ENCODE assay signal across 22 cellular contexts in the genomic region with DNA sequence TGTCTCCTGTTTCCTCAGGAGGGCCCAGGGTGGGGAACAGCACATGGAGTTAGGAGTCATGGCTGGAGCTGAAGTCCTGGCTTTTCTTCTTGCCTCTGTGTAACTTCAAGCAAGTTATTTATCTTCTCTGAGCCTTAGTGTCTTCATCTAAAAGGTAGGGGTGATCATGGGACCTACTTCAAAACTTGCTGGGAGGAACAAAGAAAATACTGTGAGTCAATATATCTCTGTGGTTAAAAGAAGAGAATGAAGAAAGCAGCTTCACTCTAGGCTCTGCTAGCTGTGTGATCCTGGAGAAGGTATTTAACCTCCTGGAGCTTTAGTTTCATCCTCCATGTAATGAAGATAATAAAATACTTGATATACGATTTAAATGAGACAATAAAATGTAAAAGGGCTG. TPM values are rescaled to one million over a fixed set of nuclear protein-coding genes. Genes with fewer than 3 reads are reported as not detected.
DNase-seq lines count a peak whose midpoint lies in the region; ATAC-seq and TF ChIP-seq lines count a peak whose summit lies in the region.
"Had no signal": no experiment of that assay in that cellular context is flagged by ENCODE, and none has a peak within 500 bp of the region (broad histone marks: within the 10 kb centered on the region; RNA-seq: fewer than 3 reads in every experiment).

No MANE protein-coding gene starts in this region.

- POLR2A ChIA-PET in CD8-positive, alpha-beta T cell (lab: Charles Lee): interaction anchor here (0.6 kb wide), 1 partner anchor 77 kb away, joined by 4 read pairs; no protein-coding TSS in a partner anchor

- H3K36me3 Mint-ChIP-seq in activated T-cell treated with anti-CD3 and anti-CD28 coated beads, Interleukin-2, amount 50 U/mL, for 72 hours (ENCODE audit: insufficient read depth in 2 of 2): no peaks in the 10 kb centered on the region
- H3K36me3 Mint-ChIP-seq in CD8-positive, alpha-beta T cell: no peaks in the 10 kb centered on the region
- H3K36me3 Mint-ChIP-seq: CD8-positive, alpha-beta memory T cell had no signal

- peaks cover 52% of the 10 kb centered on the region for H3K4me1 ChIP-seq in CD8-positive, alpha-beta T cell (ENCODE audit: insufficient read depth, low read length)
- H3K4me1 ChIP-seq in right atrium auricular region (peaks cover 0 to 74% of the 10 kb centered on the region in 2 donors), psoas muscle (peaks cover 68% of the 10 kb centered on the region)

- 50 to 73% (median 63%) methylated on average over 1 of the region's 1 CpG for WGBS in psoas muscle, 3 donors

- no peaks in the 10 kb centered on the region for H3K27me3 Mint-ChIP-seq in activated T-cell treated with anti-CD3 and anti-CD28 coated beads, Interleukin-2, amount 50 U/mL, for 72 hours (ENCODE audit: low read depth)
- H3K27me3 Mint-ChIP-seq in CD8-positive, alpha-beta T cell (ENCODE audit: low read depth): peaks cover 2% of the 10 kb centered on the region

- no peak overlapping the region for H3K27ac ChIP-seq in CD8-positive, alpha-beta T cell (ENCODE audit: low read depth, low read length)
- peak overlapping the region; percentile 82 for H3K27ac ChIP-seq in right atrium auricular region
- H3K27ac ChIP-seq in psoas muscle: peak overlapping the region; percentile 67
- H3K27ac ChIP-seq: KMS-11 had no signal

- H3K9me3 Mint-ChIP-seq in activated T-cell treated with anti-CD3 and anti-CD28 coated beads, Interleukin-2, amount 50 U/mL, for 72 hours: no peaks in the 10 kb centered on the region
- no peaks in the 10 kb centered on the region for H3K9me3 Mint-ChIP-seq in CD8-positive, alpha-beta T cell
- H3K9me3 Mint-ChIP-seq: activated CD4-positive, alpha-beta memory T cell treated with anti-CD3 and anti-CD28 coated beads, Interleukin-2, amount 10 ng/mL, durations not matched to agents 7 days and 5 days; CD8-positive, alpha-beta memory T cell; GM23338 had no signal

- H3K9me3 ChIP-seq in CD8-positive, alpha-beta T cell (ENCODE audit: low read length): no peaks in the 10 kb centered on the region
- H3K9me3 ChIP-seq in right atrium auricular region: no peaks in the 10 kb centered on the region
- no peaks in the 10 kb centered on the region for H3K9me3 ChIP-seq in psoas muscle
- H3K9me3 ChIP-seq: esophagus squamous epithelium had no signal

- H3K4me1 Mint-ChIP-seq in activated T-cell treated with anti-CD3 and anti-CD28 coated beads, Interleukin-2, amount 50 U/mL, for 72 hours (ENCODE audit: low read depth): peaks cover 38% of the 10 kb centered on the region
- H3K4me1 Mint-ChIP-seq in CD8-positive, alpha-beta T cell (ENCODE audit: low read depth): peaks cover 39% of the 10 kb centered on the region
- H3K4me1 Mint-ChIP-seq: activated CD4-positive, alpha-beta memory T cell treated with anti-CD3 and anti-CD28 coated beads, Interleukin-2, amount 10 ng/mL, durations not matched to agents 7 days and 5 days had no signal

- H3K27me3 ChIP-seq in CD8-positive, alpha-beta T cell (ENCODE audit: insufficient read depth, low read length): no peaks in the 10 kb centered on the region
- H3K27me3 ChIP-seq in right atrium auricular region (no peaks in the 10 kb centered on the region), psoas muscle (ENCODE audit: insufficient read depth in 3 of 3, low read length in 2 of 3) (no peaks in the 10 kb centered on the region)
- H3K27me3 ChIP-seq: esophagus squamous epithelium had no signal

- H3K4me3 Mint-ChIP-seq in activated T-cell treated with anti-CD3 and anti-CD28 coated beads, Interleukin-2, amount 50 U/mL, for 72 hours: no peak overlapping the region
- no peak overlapping the region for H3K4me3 Mint-ChIP-seq in CD8-positive, alpha-beta T cell
- H3K4me3 Mint-ChIP-seq: activated CD4-positive, alpha-beta memory T cell treated with anti-CD3 and anti-CD28 coated beads, Interleukin-2, amount 10 ng/mL, durations not matched to agents 7 days and 5 days; GM23338 had no signal

- H3K27ac Mint-ChIP-seq in activated T-cell treated with anti-CD3 and anti-CD28 coated beads, Interleukin-2, amount 50 U/mL, for 72 hours: no peak overlapping the region
- peak overlapping the region; percentile 21 for H3K27ac Mint-ChIP-seq in CD8-positive, alpha-beta T cell
- H3K27ac Mint-ChIP-seq: activated CD4-positive, alpha-beta memory T cell treated with anti-CD3 and anti-CD28 coated beads, Interleukin-2, amount 10 ng/mL, durations not matched to agents 7 days and 5 days; CD8-positive, alpha-beta memory T cell; GM23338 had no signal

- no peak for DNase-seq in activated T-cell treated with anti-CD3 and anti-CD28 coated beads, Interleukin-2, amount 50 U/mL, for 72 hours
- no peak for DNase-seq in activated T-cell treated with anti-CD3 and anti-CD28 coated beads, Interleukin-2, amount 50 U/mL, for 48 hours
- no peak for DNase-seq in CD8-positive, alpha-beta T cell
- no peak for DNase-seq in right atrium auricular region (ENCODE audit: low spot score)
- DNase-seq in psoas muscle: no peak
- no peak for DNase-seq in NCI-H2029 (lab: John Stamatoyannopoulos, UW)
- DNase-seq in midbrain (lab: John Stamatoyannopoulos, UW): no peak
- DNase-seq: activated CD4-positive, alpha-beta memory T cell treated with anti-CD3 and anti-CD28 coated beads, Interleukin-2, amount 10 ng/mL, durations not matched to agents 7 days and 5 days; activated gamma-delta T cell; amygdala; DMS153; esophagus squamous epithelium; NCI-H1436; NCI-H345; NCI-H774; stimulated activated naive CD8-positive, alpha-beta T cell treated with anti-CD3 and anti-CD28 coated beads, Interleukin-15, Interleukin-2, amounts not matched to agents 100 U/mL and 50 U/mL, for 24 hours had no signal

- intact Hi-C loops in CD8-positive, alpha-beta T cell (cut with DNase I, micrococcal nuclease): no loop called here
- intact Hi-C loops in psoas muscle (cut with DNase I): no loop called here

- no peak overlapping the region for H3K4me3 ChIP-seq in CD8-positive, alpha-beta T cell (ENCODE audit: low read depth, low read length)
- H3K4me3 ChIP-seq in right atrium auricular region (no peak overlapping the region), psoas muscle (no peak overlapping the region)
- H3K4me3 ChIP-seq: esophagus squamous epithelium, GM23338 had no signal

- peak; percentile 33 to 72 for ATAC-seq in activated T-cell treated with anti-CD3 and anti-CD28 coated beads, Interleukin-2, amount 50 U/mL, for 72 hours (replicated peaks in 1 of 2)
- peak; percentile 71 for ATAC-seq in CD8-positive, alpha-beta T cell
- ATAC-seq in psoas muscle: no peak
- no peak for ATAC-seq in GM21737 (IDR thresholded peaks at IDR 0.05; ENCODE audit: unreplicated experiment)
- ATAC-seq: activated CD4-positive, CD25-positive, alpha-beta regulatory T cell treated with anti-CD3 and anti-CD28 coated beads, Interleukin-2, amount 50 U/mL, for 24 hours; GM23338 had no signal

- CTCF ChIA-PET in CD8-positive, alpha-beta T cell (lab: Charles Lee): interaction anchor here (2.1 kb wide), 1 partner anchor 19 kb away, joined by 17 read pairs; no protein-coding TSS in a partner anchor

- no peak for TF ChIP-seq CTCF in CD8-positive, alpha-beta T cell (IDR thresholded peaks at IDR 0.05)
- TF ChIP-seq CTCF in right atrium auricular region (IDR thresholded peaks at IDR 0.05) (no peak), psoas muscle (IDR thresholded peaks at IDR 0.05) (no peak)

- H3K36me3 ChIP-seq in CD8-positive, alpha-beta T cell (ENCODE audit: insufficient read depth, low read length): no peaks in the 10 kb centered on the region
- H3K36me3 ChIP-seq in right atrium auricular region (peaks cover 21% of the 10 kb centered on the region), psoas muscle (ENCODE audit: insufficient read depth in 1 of 2, low read depth in 1 of 2) (peaks cover 0 to 43% of the 10 kb centered on the region in 2 donors)

RNA-seq across cellular contexts. Expression of gene AFAP1L1, which starts 26.5 kb away (rescaled TPM):
- under 1 TPM; 0.12 to 0.17 TPM for total RNA-seq in activated T-cell treated with anti-CD3 and anti-CD28 coated beads, Interleukin-2, amount 50 U/mL, for 72 hours
- under 1 TPM; 0.11 to 0.19 TPM for total RNA-seq in CD8-positive, alpha-beta T cell
- total RNA-seq in right atrium auricular region (10 to 100 TPM; 45.6 to 48.9 TPM), psoas muscle (10 to 100 TPM; 21.0 to 38.6 (median 26.4) TPM)
- polyA plus RNA-seq in psoas muscle: 10 to 100 TPM; 10.8 to 39.9 (median 15.0) TPM
- total RNA-seq: activated CD4-positive, alpha-beta memory T cell treated with anti-CD3 and anti-CD28 coated beads, Interleukin-2, amount 10 ng/mL, durations not matched to agents 7 days and 5 days; T-helper 1 cell treated with Interleukin-12 subunit alpha and Interleukin-12 subunit beta and Interleukin-4 antibody, amounts not matched to agents 30 ng/mL and 1 ng/mL, for 36 hours had no signal
- polyA plus RNA-seq: CD8-positive, alpha-beta memory T cell had no signal

RNA-seq across cellular contexts. Expression of gene GRPEL2, which starts 47.1 kb away (rescaled TPM):
- total RNA-seq in activated T-cell treated with anti-CD3 and anti-CD28 coated beads, Interleukin-2, amount 50 U/mL, for 72 hours: 10 to 100 TPM; 39.6 to 42.7 TPM
- total RNA-seq in CD8-positive, alpha-beta T cell: 1 to 10 TPM; 9.1 to 9.7 TPM
- total RNA-seq in right atrium auricular region (10 to 100 TPM in 1 of 2 donors, 1 to 10 TPM in 1; 6.9 to 10.7 TPM), psoas muscle (10 to 100 TPM in 2 of 4 donors, 1 to 10 TPM in 2; 8.8 to 11.1 (median 9.5) TPM)
- 10 to 100 TPM in 2 of 3 donors, 1 to 10 TPM in 1; 4.7 to 11.6 (median 11.0) TPM for polyA plus RNA-seq in psoas muscle

RNA-seq across cellular contexts. Expression of gene PCYOX1L, which starts 59.7 kb away (rescaled TPM):
- 10 to 100 TPM; 18.2 to 24.4 TPM for total RNA-seq in activated T-cell treated with anti-CD3 and anti-CD28 coated beads, Interleukin-2, amount 50 U/mL, for 72 hours
- 10 to 100 TPM; 18.9 to 21.9 TPM for total RNA-seq in CD8-positive, alpha-beta T cell
- total RNA-seq in right atrium auricular region (1 to 10 TPM; 4.0 to 5.6 TPM), psoas muscle (1 to 10 TPM in 1 of 4 donors, under 1 TPM in 3; 0.65 to 2.7 (median 0.84) TPM)
- 1 to 10 TPM in 1 of 3 donors, under 1 TPM in 2; 0.28 to 1.1 (median 0.70) TPM for polyA plus RNA-seq in psoas muscle

Comparison
In these comparisons a context has a peak if more than half of its experiments do, and no peak if none do; other contexts are left out.
1. ATAC-seq: peak in activated T-cell treated with anti-CD3 and anti-CD28 coated beads, Interleukin-2, amount 50 U/mL, for 72 hours (2 of 2) and CD8-positive, alpha-beta T cell (single experiment); none in psoas muscle (0 of 4) and GM21737 (single experiment).
2. RNA of gene AFAP1L1, which starts 26.5 kb away (total RNA-seq): 45.6 to 48.9 TPM in right atrium auricular region and 21.0 to 38.6 TPM in psoas muscle; 0.11 to 0.19 TPM in CD8-positive, alpha-beta T cell and 0.12 to 0.17 TPM in activated T-cell treated with anti-CD3 and anti-CD28 coated beads, Interleukin-2, amount 50 U/mL, for 72 hours; every median in the first group is over 10 times any median in the second.